Comparison of ENCODE assay signal across 1 cellular context in genomic region chr13:32790731-32791130, GRCh38.
TF ChIP-seq lines count a peak whose summit lies in the region.

No MANE protein-coding gene starts in this region.

TF ChIP-seq in K562, 482 proteins besides CTCF, POLR2A, EP300 and RAD21 (continued from another document):
- TF ChIP-seq THAP7 (CRISPR knock-in tag; IDR thresholded peaks at IDR 0.05) (no peak), GMEB1 (CRISPR knock-in tag; IDR thresholded peaks at IDR 0.05) (no peak), GTF2B (IDR thresholded peaks at IDR 0.05; ENCODE audit: extremely low read depth, insufficient read length) (no peak), HMG20A (CRISPR knock-in tag; conservative IDR thresholded peaks at IDR 0.05) (no peak), TFAP4 (CRISPR knock-in tag; IDR thresholded peaks at IDR 0.05; ENCODE audit: borderline replicate concordance) (no peak), ZNF79 (CRISPR knock-in tag; IDR thresholded peaks at IDR 0.05; ENCODE audit: low read depth) (no peak), TCFL5 (CRISPR knock-in tag; conservative IDR thresholded peaks at IDR 0.05) (no peak)
TF ChIP-seq in K562: peak in this region for 0.
